In genomic region chr9:121698627-121699270, GRCh38 we compare ENCODE assay signal across 8 cellular contexts. TPM values are rescaled to one million over a fixed set of nuclear protein-coding genes. Genes with fewer than 3 reads are reported as not detected.
DNase-seq lines count a peak whose midpoint lies in the region; ATAC-seq and TF ChIP-seq lines count a peak whose summit lies in the region.
"Had no signal": no experiment of that assay in that cellular context is flagged by ENCODE, and none has a peak within 500 bp of the region (broad histone marks: within the 10 kb centered on the region; RNA-seq: fewer than 3 reads in every experiment).

No MANE protein-coding gene starts in this region.

- H3K36me3 Mint-ChIP-seq in IgD-negative memory B cell: no peaks in the 10 kb centered on the region

- H3K4me1 ChIP-seq in ascending aorta: peaks cover 7 to 8% of the 10 kb centered on the region in 2 donors
- H3K4me1 ChIP-seq in upper lobe of right lung: peaks cover 20% of the 10 kb centered on the region

- ATAC-seq in GM19023 (IDR thresholded peaks at IDR 0.05; ENCODE audit: unreplicated experiment) (peak; percentile 16), upper lobe of right lung (no peak), GM21447 (IDR thresholded peaks at IDR 0.05; ENCODE audit: unreplicated experiment) (no peak), HG03039 (IDR thresholded peaks at IDR 0.05; ENCODE audit: unreplicated experiment) (no peak)

- TF ChIP-seq CTCF in ascending aorta (IDR thresholded peaks at IDR 0.05) (no peak), upper lobe of right lung (IDR thresholded peaks at IDR 0.05) (no peak)

- H3K9me3 ChIP-seq in ascending aorta (no peaks in the 10 kb centered on the region), upper lobe of right lung (no peaks in the 10 kb centered on the region)

- peaks cover 40% of the 10 kb centered on the region for H3K27me3 Mint-ChIP-seq in IgD-negative memory B cell

- H3K4me3 ChIP-seq in ascending aorta (peak overlapping the region; percentile 72 to 79), upper lobe of right lung (peak overlapping the region; percentile 50)

- DNase-seq in ascending aorta (ENCODE audit: low spot score in 2 of 2) (no peak), islet precursor cell (peak; percentile 75), upper lobe of right lung (no peak)

- peak overlapping the region in 3 of 4 donors; percentile 25 to 78 (median 76) for H3K4me3 Mint-ChIP-seq in IgD-negative memory B cell

- H3K9me3 Mint-ChIP-seq in IgD-negative memory B cell: no peaks in the 10 kb centered on the region
- H3K9me3 Mint-ChIP-seq: T-helper 1 cell treated with Interleukin-12 subunit alpha and Interleukin-12 subunit beta and Interleukin-4 antibody, amounts not matched to agents 30 μg/mL and 1 μg/mL, for 36 hours had no signal

- no peak overlapping the region for H3K27ac Mint-ChIP-seq in IgD-negative memory B cell
- H3K27ac Mint-ChIP-seq: T-helper 1 cell treated with Interleukin-12 subunit alpha and Interleukin-12 subunit beta and Interleukin-4 antibody, amounts not matched to agents 30 μg/mL and 1 μg/mL, for 36 hours had no signal

- intact Hi-C loops in ascending aorta (cut with DNase I) (no loop called here), upper lobe of right lung (cut with DNase I) (no loop called here)

- H3K36me3 ChIP-seq in ascending aorta (no peaks in the 10 kb centered on the region), upper lobe of right lung (no peaks in the 10 kb centered on the region)

- H3K27me3 ChIP-seq in ascending aorta (no peaks in the 10 kb centered on the region), upper lobe of right lung (no peaks in the 10 kb centered on the region)

- H3K4me1 Mint-ChIP-seq in IgD-negative memory B cell: peaks cover 0 to 12% (median 3%) of the 10 kb centered on the region in 3 donors

- H3K27ac ChIP-seq in ascending aorta: no peak overlapping the region
- no peak overlapping the region for H3K27ac ChIP-seq in upper lobe of right lung

RNA-seq across cellular contexts. Expression of gene DAB2IP, which starts 47.3 kb away (rescaled TPM):
- polyA plus RNA-seq in IgD-negative memory B cell: not detected
- total RNA-seq in ascending aorta: 71.6 TPM
- total RNA-seq in upper lobe of right lung: 81.6 TPM
